ENCODE assay signal across 9 cellular contexts in genomic region chr11:61923166-61924015, GRCh38. TPM values are rescaled to one million over a fixed set of nuclear protein-coding genes. Genes with fewer than 3 reads are reported as not detected.
DNase-seq lines count a peak whose midpoint lies in the region; ATAC-seq lines count a peak whose summit lies in the region.
"Had no signal": no experiment of that assay in that cellular context is flagged by ENCODE, and none has a peak within 500 bp of the region (broad histone marks: within the 10 kb centered on the region; RNA-seq: fewer than 3 reads in every experiment).

No MANE protein-coding gene starts in this region.

- peaks cover 33% of the 10 kb centered on the region for H3K4me1 ChIP-seq in stomach smooth muscle (ENCODE audit: control insufficient read depth, insufficient read depth, low read length)

- intact Hi-C loops in left colon (cut with DNase I, micrococcal nuclease) = no loop called here

- no peaks in the 10 kb centered on the region for H3K36me3 ChIP-seq in stomach smooth muscle (ENCODE audit: control insufficient read depth in 2 of 2, insufficient read depth in 2 of 2, low read length in 2 of 2)

- peak; percentile 61 for ATAC-seq in left colon
- ATAC-seq in HG02852 (IDR thresholded peaks at IDR 0.05; ENCODE audit: unreplicated experiment) = no peak

- H3K9ac ChIP-seq in stomach smooth muscle (ENCODE audit: low read length in 2 of 2) = no peak overlapping the region

- peaks cover 10% of the 10 kb centered on the region in 2 donors for H3K27me3 ChIP-seq in stomach smooth muscle (ENCODE audit: control insufficient read depth in 1 of 2, insufficient read depth in 2 of 2, low read length in 2 of 2)

- no peak overlapping the region for H3K4me3 ChIP-seq in stomach smooth muscle (ENCODE audit: low read length in 2 of 2)

- peak; percentile 94 for DNase-seq in HuH-7.5 (ENCODE audit: low spot score)
- DNase-seq in brain pericyte (ENCODE audit: low read depth, low spot score) = peak; percentile 77
- DNase-seq in left colon = peak in 1 of 2 donors; percentile 39
- no peak for DNase-seq in activated naive CD4-positive, alpha-beta T cell treated with Interleukin-2 at 50 U/mL for 16 hours
- DNase-seq in cerebellum (ENCODE audit: low spot score) = no peak
- no peak for DNase-seq in NCI-H82 treated with DMSO at 0.1 percent for 48 hours (lab: John Stamatoyannopoulos, UW; ENCODE audit: unreplicated experiment)
- DNase-seq: NCI-H1417 had no signal

- H3K27ac ChIP-seq in stomach smooth muscle (ENCODE audit: low read length) = peak overlapping the region; percentile 71

- no peaks in the 10 kb centered on the region for H3K9me3 ChIP-seq in stomach smooth muscle (ENCODE audit: control insufficient read depth in 2 of 2, low read length in 2 of 2)

RNA-seq across cellular contexts. Expression of gene RAB3IL1, which starts 6.0 kb away (rescaled TPM):
- total RNA-seq in left colon (1 to 10 TPM; 3.1 to 7.0 TPM), cerebellum (4.5 TPM)

RNA-seq across cellular contexts. Expression of gene BEST1, which starts 26.8 kb away (rescaled TPM):
- total RNA-seq in left colon (1 to 10 TPM in 1 of 2 donors, under 1 TPM in 1; 0.64 to 1.6 TPM), cerebellum (1.9 TPM)

RNA-seq across cellular contexts. Expression of gene FADS3, which starts 32.0 kb away (rescaled TPM):
- 10 to 100 TPM in 1 of 2 donors, 1 to 10 TPM in 1; 6.9 to 18.7 TPM for total RNA-seq in left colon
- total RNA-seq in cerebellum = 29.9 TPM

RNA-seq across cellular contexts. Expression of gene FTH1, which starts 44.0 kb away (rescaled TPM):
- total RNA-seq in left colon (1,000 to 10,000 TPM; 4,322 to 5,591 TPM), cerebellum (295 TPM)

Comparison
In these comparisons a context has a peak if more than half of its experiments do, and no peak if none do; other contexts are left out.
1. DNase-seq: peak in HuH-7.5 (single experiment) and brain pericyte (single experiment); none in activated naive CD4-positive, alpha-beta T cell treated with Interleukin-2 at 50 U/mL for 16 hours (single experiment), cerebellum (single experiment) and NCI-H82 treated with DMSO at 0.1 percent for 48 hours (single experiment).